In genomic region chr3:185937689-185938374, GRCh38 we compare ENCODE assay signal across 8 cellular contexts.
DNase-seq lines count a peak whose midpoint lies in the region; ATAC-seq lines count a peak whose summit lies in the region.

TRA2B (minus strand) TSS chr3:185938014; CDS start chr3:185937860, 154 bp downstream.

- no peaks in the 10 kb centered on the region; a peak in 1 of 22 replicates for H3K9me3 ChIP-seq in BLaER1 treated with 17β-estradiol and CSF1 and Interleukin-3, amounts not matched to agents 10 nM and 100 nM (replicated peaks in 1 of 11)

- peak within 1 kb of the TSS; percentile 82 to 99 (median 94) for H3K4me3 ChIP-seq in BLaER1 treated with 17β-estradiol and CSF1 and Interleukin-3, amounts not matched to agents 10 nM and 100 nM

- DNase-seq in GM19240 (ENCODE audit: insufficient read length, low spot score) (peak; percentile 85), NCI-H524 treated with DMSO at 0.1 percent for 48 hours (lab: John Stamatoyannopoulos, UW) (peak; percentile 96), kidney tubule cell (ENCODE audit: low spot score) (peak; percentile 98)
- peak; percentile 99 for DNase-seq in activated CD4-positive, alpha-beta T cell treated with anti-CD3 and anti-CD28 coated beads for 4 hours
- peak; percentile 95 to 98 (median 96) for DNase-seq in stimulated activated CD4-positive, alpha-beta T cell treated with anti-CD3 and anti-CD28 coated beads, Interleukin-1b, Interleukin-23, amount 100 ng/mL, for 24 hours (ENCODE audit: low read depth in 4 of 4, low spot score in 1 of 4)

- peak; percentile 92 for ATAC-seq in HG03460 (IDR thresholded peaks at IDR 0.05; ENCODE audit: unreplicated experiment)

- peaks cover 0 to 38% (median 17%) of the 10 kb centered on the region in 11 experiments; a peak in 10 of 22 replicates for H3K36me3 ChIP-seq in BLaER1 treated with 17β-estradiol and CSF1 and Interleukin-3, amounts not matched to agents 10 nM and 100 nM

- H3K27ac ChIP-seq in BLaER1 treated with 17β-estradiol and CSF1 and Interleukin-3, amounts not matched to agents 10 nM and 100 nM: peak within 1 kb of the TSS; percentile 96 to 100 (median 99)
- H3K27ac ChIP-seq in cingulate gyrus (ENCODE audit: low read depth, low read length): peak within 1 kb of the TSS; percentile 98

- H3K4me2 ChIP-seq in BLaER1 treated with 17β-estradiol and CSF1 and Interleukin-3, amounts not matched to agents 10 nM and 100 nM: peak within 1 kb of the TSS; percentile 81 to 97 (median 90); a peak in 21 of 22 replicates

- H3K4me1 ChIP-seq in BLaER1 treated with 17β-estradiol and CSF1 and Interleukin-3, amounts not matched to agents 10 nM and 100 nM: peaks cover 24 to 46% (median 30%) of the 10 kb centered on the region in 10 experiments

- peak within 1 kb of the TSS; percentile 96 to 100 (median 99) for H3K9ac ChIP-seq in BLaER1 treated with 17β-estradiol and CSF1 and Interleukin-3, amounts not matched to agents 10 nM and 100 nM

- peaks cover 39 to 49% (median 44%) of the 10 kb centered on the region in 11 experiments for H4K20me1 ChIP-seq in BLaER1 treated with 17β-estradiol and CSF1 and Interleukin-3, amounts not matched to agents 10 nM and 100 nM

- H3K27me3 ChIP-seq in BLaER1 treated with 17β-estradiol and CSF1 and Interleukin-3, amounts not matched to agents 10 nM and 100 nM: no peaks in the 10 kb centered on the region

Comparison
In these comparisons a context has a peak if more than half of its experiments do, and no peak if none do; other contexts are left out.
1. Peak in every context shown above with its lines: DNase-seq, ATAC-seq, H3K4me3 ChIP-seq and H3K27ac ChIP-seq.